ENCODE assay signal across 15 cellular contexts in genomic region chr6:15301179-15302006, GRCh38. TPM values are rescaled to one million over a fixed set of nuclear protein-coding genes. Genes with fewer than 3 reads are reported as not detected.
DNase-seq lines count a peak whose midpoint lies in the region; ATAC-seq and TF ChIP-seq lines count a peak whose summit lies in the region.
"Had no signal": no experiment of that assay in that cellular context is flagged by ENCODE, and none has a peak within 500 bp of the region (broad histone marks: within the 10 kb centered on the region; RNA-seq: fewer than 3 reads in every experiment).

No MANE protein-coding gene starts in this region.

- H3K4me1 Mint-ChIP-seq in activated T-cell treated with anti-CD3 and anti-CD28 coated beads, Interleukin-2, amount 50 U/mL, for 24 hours (ENCODE audit: low read depth), result peaks cover 92% of the 10 kb centered on the region
- peaks cover 87% of the 10 kb centered on the region for H3K4me1 Mint-ChIP-seq in activated T-helper 1 cell treated with anti-CD3 and anti-CD28 coated beads, Interleukin-12 subunit alpha, Interleukin-12 subunit beta, Interleukin-2, Interleukin-4 antibody, amounts not matched to agents 30 ng/mL and 10 ng/mL and 1 ng/mL, durations not matched to agents 14 hours and 24 hours and 36 hours (ENCODE audit: low read depth)
- peaks cover 80% of the 10 kb centered on the region for H3K4me1 Mint-ChIP-seq in stimulated activated memory B cell treated with anti-CD40 and anti-IgM and Interleukin-4, amounts not matched to agents 10 μg/mL and 1 μg/mL and 100 μg/mL, for 72 hours

- no peak overlapping the region for H3K27ac ChIP-seq in esophagus squamous epithelium
- H3K27ac ChIP-seq: KMS-11, thoracic aorta had no signal

- no peak for DNase-seq in activated T-cell treated with anti-CD3 and anti-CD28 coated beads, Interleukin-2, amount 50 U/mL, for 24 hours
- no peak for DNase-seq in activated T-cell treated with anti-CD3 and anti-CD28 coated beads, Interleukin-2, amount 50 U/mL, for 1 hour
- DNase-seq in activated T-helper 1 cell treated with anti-CD3 and anti-CD28 coated beads, Interleukin-12 subunit alpha, Interleukin-12 subunit beta, Interleukin-2, Interleukin-4 antibody, amounts not matched to agents 30 ng/mL and 10 ng/mL and 1 ng/mL, durations not matched to agents 14 hours and 24 hours and 36 hours (ENCODE audit: low spot score), result no peak
- DNase-seq in esophagus squamous epithelium (lab: John Stamatoyannopoulos, UW) (no peak), DMS153 treated with DMSO at 0.1 percent for 48 hours (lab: John Stamatoyannopoulos, UW; ENCODE audit: unreplicated experiment) (no peak)
- DNase-seq: Calu3, NCI-H146, NCI-H524 had no signal

- peaks cover 4 to 79% (median 7%) of the 10 kb centered on the region in 3 donors for H3K4me1 ChIP-seq in esophagus squamous epithelium

- H3K27me3 ChIP-seq in esophagus squamous epithelium, result no peaks in the 10 kb centered on the region

- H3K4me3 ChIP-seq in esophagus squamous epithelium, result no peak overlapping the region
- H3K4me3 ChIP-seq: thoracic aorta had no signal

- no peaks in the 10 kb centered on the region for H3K9me3 ChIP-seq in esophagus squamous epithelium
- H3K9me3 ChIP-seq: thoracic aorta had no signal

- peak overlapping the region; percentile 91 for H3K27ac Mint-ChIP-seq in activated T-cell treated with anti-CD3 and anti-CD28 coated beads, Interleukin-2, amount 50 U/mL, for 24 hours
- peak overlapping the region; percentile 69 for H3K27ac Mint-ChIP-seq in activated T-helper 1 cell treated with anti-CD3 and anti-CD28 coated beads, Interleukin-12 subunit alpha, Interleukin-12 subunit beta, Interleukin-2, Interleukin-4 antibody, amounts not matched to agents 30 ng/mL and 10 ng/mL and 1 ng/mL, durations not matched to agents 14 hours and 24 hours and 36 hours
- peak overlapping the region; percentile 83 for H3K27ac Mint-ChIP-seq in stimulated activated memory B cell treated with anti-CD40 and anti-IgM and Interleukin-4, amounts not matched to agents 10 μg/mL and 1 μg/mL and 100 μg/mL, for 72 hours
- H3K27ac Mint-ChIP-seq: mesothelial cell of epicardium had no signal

- no peaks in the 10 kb centered on the region for H3K27me3 Mint-ChIP-seq in activated T-cell treated with anti-CD3 and anti-CD28 coated beads, Interleukin-2, amount 50 U/mL, for 24 hours
- H3K27me3 Mint-ChIP-seq in activated T-helper 1 cell treated with anti-CD3 and anti-CD28 coated beads, Interleukin-12 subunit alpha, Interleukin-12 subunit beta, Interleukin-2, Interleukin-4 antibody, amounts not matched to agents 30 ng/mL and 10 ng/mL and 1 ng/mL, durations not matched to agents 14 hours and 24 hours and 36 hours (ENCODE audit: insufficient read depth), result no peaks in the 10 kb centered on the region
- no peaks in the 10 kb centered on the region for H3K27me3 Mint-ChIP-seq in stimulated activated memory B cell treated with anti-CD40 and anti-IgM and Interleukin-4, amounts not matched to agents 10 μg/mL and 1 μg/mL and 100 μg/mL, for 72 hours

- peak overlapping the region; percentile 30 for H3K4me3 Mint-ChIP-seq in activated T-cell treated with anti-CD3 and anti-CD28 coated beads, Interleukin-2, amount 50 U/mL, for 24 hours
- H3K4me3 Mint-ChIP-seq in activated T-helper 1 cell treated with anti-CD3 and anti-CD28 coated beads, Interleukin-12 subunit alpha, Interleukin-12 subunit beta, Interleukin-2, Interleukin-4 antibody, amounts not matched to agents 30 ng/mL and 10 ng/mL and 1 ng/mL, durations not matched to agents 14 hours and 24 hours and 36 hours, result peak overlapping the region; percentile 16
- H3K4me3 Mint-ChIP-seq in stimulated activated memory B cell treated with anti-CD40 and anti-IgM and Interleukin-4, amounts not matched to agents 10 μg/mL and 1 μg/mL and 100 μg/mL, for 72 hours, result no peak overlapping the region
- H3K4me3 Mint-ChIP-seq: mesothelial cell of epicardium had no signal

- no peak for TF ChIP-seq CTCF in esophagus squamous epithelium (IDR thresholded peaks at IDR 0.05)

- no peak for TF ChIP-seq POLR2A in esophagus squamous epithelium (IDR thresholded peaks at IDR 0.05)

- H3K36me3 ChIP-seq in esophagus squamous epithelium, result no peaks in the 10 kb centered on the region
- H3K36me3 ChIP-seq: thoracic aorta had no signal

- ATAC-seq in HG02981 (IDR thresholded peaks at IDR 0.05; ENCODE audit: unreplicated experiment) (peak; percentile 28), HG03045 (IDR thresholded peaks at IDR 0.05; ENCODE audit: unreplicated experiment) (no peak)
- no peak for ATAC-seq in stimulated activated memory B cell treated with anti-CD40 and anti-IgM and Interleukin-4, amounts not matched to agents 10 μg/mL and 1 μg/mL and 100 μg/mL, for 72 hours
- ATAC-seq: Panc1 had no signal

- intact Hi-C loops in activated T-helper 1 cell treated with anti-CD3 and anti-CD28 coated beads, Interleukin-12 subunit alpha, Interleukin-12 subunit beta, Interleukin-2, Interleukin-4 antibody, amounts not matched to agents 30 ng/mL and 10 ng/mL and 1 ng/mL, durations not matched to agents 14 hours and 24 hours and 36 hours (cut with micrococcal nuclease), result loop anchor here (1.0 to 2.0 kb wide), 6 partner anchors 17 to 853 kb away; no protein-coding TSS in a partner anchor
- intact Hi-C loops in esophagus squamous epithelium (cut with DNase I), result no loop called here

- H3K36me3 Mint-ChIP-seq in activated T-cell treated with anti-CD3 and anti-CD28 coated beads, Interleukin-2, amount 50 U/mL, for 24 hours (ENCODE audit: low read depth), result peaks cover 52% of the 10 kb centered on the region
- peaks cover 27% of the 10 kb centered on the region for H3K36me3 Mint-ChIP-seq in activated T-helper 1 cell treated with anti-CD3 and anti-CD28 coated beads, Interleukin-12 subunit alpha, Interleukin-12 subunit beta, Interleukin-2, Interleukin-4 antibody, amounts not matched to agents 30 ng/mL and 10 ng/mL and 1 ng/mL, durations not matched to agents 14 hours and 24 hours and 36 hours (ENCODE audit: low read depth)
- H3K36me3 Mint-ChIP-seq in stimulated activated memory B cell treated with anti-CD40 and anti-IgM and Interleukin-4, amounts not matched to agents 10 μg/mL and 1 μg/mL and 100 μg/mL, for 72 hours, result no peaks in the 10 kb centered on the region
- H3K36me3 Mint-ChIP-seq: mesothelial cell of epicardium had no signal

- 64 to 65% methylated on average over 6 of the region's 6 CpGs for WGBS in esophagus squamous epithelium, 2 donors

- H3K9me3 Mint-ChIP-seq in activated T-cell treated with anti-CD3 and anti-CD28 coated beads, Interleukin-2, amount 50 U/mL, for 24 hours, result no peaks in the 10 kb centered on the region
- no peaks in the 10 kb centered on the region for H3K9me3 Mint-ChIP-seq in activated T-helper 1 cell treated with anti-CD3 and anti-CD28 coated beads, Interleukin-12 subunit alpha, Interleukin-12 subunit beta, Interleukin-2, Interleukin-4 antibody, amounts not matched to agents 30 ng/mL and 10 ng/mL and 1 ng/mL, durations not matched to agents 14 hours and 24 hours and 36 hours
- no peaks in the 10 kb centered on the region for H3K9me3 Mint-ChIP-seq in stimulated activated memory B cell treated with anti-CD40 and anti-IgM and Interleukin-4, amounts not matched to agents 10 μg/mL and 1 μg/mL and 100 μg/mL, for 72 hours
- H3K9me3 Mint-ChIP-seq: mesothelial cell of epicardium had no signal

RNA-seq across cellular contexts. Expression of gene JARID2, which starts 55.5 kb away (rescaled TPM):
- 60.5 and 62.5 TPM in 2 replicates for total RNA-seq in activated T-helper 1 cell treated with anti-CD3 and anti-CD28 coated beads, Interleukin-12 subunit alpha, Interleukin-12 subunit beta, Interleukin-2, Interleukin-4 antibody, amounts not matched to agents 30 ng/mL and 10 ng/mL and 1 ng/mL, durations not matched to agents 14 hours and 24 hours and 36 hours
- total RNA-seq in esophagus squamous epithelium, result 10 to 100 TPM; 13.3 to 19.6 (median 16.3) TPM
